1 cellular context compared by ENCODE assay signal in the genomic region with DNA sequence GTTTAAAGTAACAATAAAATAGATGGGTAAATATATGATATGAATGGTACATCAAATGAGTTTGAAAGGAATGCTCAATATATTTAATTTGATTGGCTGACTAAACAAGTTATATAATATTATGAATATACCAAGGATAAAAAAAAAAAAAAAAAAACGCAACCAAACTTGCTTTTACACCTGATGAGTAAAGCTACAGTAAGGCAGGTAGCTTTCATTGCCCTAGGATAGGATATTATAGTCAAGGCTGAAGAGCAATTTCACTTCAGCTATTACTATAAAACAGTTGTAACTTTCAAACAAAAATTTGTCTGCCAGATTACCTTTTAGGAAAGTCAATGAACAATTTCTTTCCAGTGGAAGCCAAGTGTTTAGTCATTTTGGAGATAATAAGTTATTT.
TF ChIP-seq lines count a peak whose summit lies in the region.

No MANE protein-coding gene starts in this region.

TF ChIP-seq in A549, 52 proteins besides CTCF, POLR2A, EP300 and RAD21 (continued from another document):
- no peak for TF ChIP-seq ELK1 (IDR thresholded peaks at IDR 0.05; ENCODE audit: low read depth, low read length)
- no peak for TF ChIP-seq ESRRA (IDR thresholded peaks at IDR 0.05; ENCODE audit: borderline replicate concordance, low read length)
- no peak for TF ChIP-seq HOXA7 (CRISPR knock-in tag; IDR thresholded peaks at IDR 0.05)
- no peak for TF ChIP-seq MYC (IDR thresholded peaks at IDR 0.05; ENCODE audit: borderline replicate concordance, low read length)
- no peak for TF ChIP-seq RFX5 (IDR thresholded peaks at IDR 0.05)
- TF ChIP-seq HEYL (CRISPR knock-in tag; IDR thresholded peaks at IDR 0.05), result no peak
- TF ChIP-seq TFCP2L1 (CRISPR knock-in tag; IDR thresholded peaks at IDR 0.05), result no peak
- TF ChIP-seq FOSB (CRISPR knock-in tag; IDR thresholded peaks at IDR 0.05), result no peak
- TF ChIP-seq CHD4 (IDR thresholded peaks at IDR 0.05; ENCODE audit: borderline replicate concordance), result no peak
- TF ChIP-seq JUNB (IDR thresholded peaks at IDR 0.05), result no peak
